In genomic region chr2:188668017-188668663, GRCh38 we compare ENCODE assay signal across 1 cellular context.
TF ChIP-seq lines count a peak whose summit lies in the region.

No MANE protein-coding gene starts in this region.

TF ChIP-seq in HepG2, 621 proteins besides CTCF, POLR2A, EP300 and RAD21 (continued from another document):
- TF ChIP-seq, protein P1, sequence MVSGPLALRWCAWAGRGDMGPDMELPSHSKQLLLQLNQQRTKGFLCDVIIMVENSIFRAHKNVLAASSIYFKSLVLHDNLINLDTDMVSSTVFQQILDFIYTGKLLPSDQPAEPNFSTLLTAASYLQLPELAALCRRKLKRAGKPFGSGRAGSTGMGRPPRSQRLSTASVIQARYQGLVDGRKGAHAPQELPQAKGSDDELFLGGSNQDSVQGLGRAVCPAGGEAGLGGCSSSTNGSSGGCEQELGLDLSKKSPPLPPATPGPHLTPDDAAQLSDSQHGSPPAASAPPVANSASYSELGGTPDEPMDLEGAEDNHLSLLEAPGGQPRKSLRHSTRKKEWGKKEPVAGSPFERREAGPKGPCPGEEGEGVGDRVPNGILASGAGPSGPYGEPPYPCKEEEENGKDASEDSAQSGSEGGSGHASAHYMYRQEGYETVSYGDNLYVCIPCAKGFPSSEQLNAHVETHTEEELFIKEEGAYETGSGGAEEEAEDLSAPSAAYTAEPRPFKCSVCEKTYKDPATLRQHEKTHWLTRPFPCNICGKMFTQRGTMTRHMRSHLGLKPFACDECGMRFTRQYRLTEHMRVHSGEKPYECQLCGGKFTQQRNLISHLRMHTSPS (CRISPR knock-in tag; IDR thresholded peaks at IDR 0.05; ENCODE audit: low read depth) = no peak
- TF ChIP-seq ZBTB42 (CRISPR knock-in tag; IDR thresholded peaks at IDR 0.05) = no peak
- no peak for TF ChIP-seq FLYWCH1 (CRISPR knock-in tag; IDR thresholded peaks at IDR 0.05)
TF ChIP-seq in HepG2: peak in this region for 0.
